ENCODE assay signal across 18 cellular contexts in genomic region chr4:52958232-52958631, GRCh38.
DNase-seq lines count a peak whose midpoint lies in the region; TF ChIP-seq lines count a peak whose summit lies in the region.
"Had no signal": no experiment of that assay in that cellular context is flagged by ENCODE, and none has a peak within 500 bp of the region (broad histone marks: within the 10 kb centered on the region; RNA-seq: fewer than 3 reads in every experiment).

No MANE protein-coding gene starts in this region.

- no peaks in the 10 kb centered on the region for H3K9me3 ChIP-seq in OCI-LY7 (ENCODE audit: low read length)
- H3K9me3 ChIP-seq: ovary had no signal

- H3K4me1 ChIP-seq in OCI-LY7 (ENCODE audit: insufficient read depth, low read length, poor library complexity, severe bottlenecking): no peaks in the 10 kb centered on the region

- H3K79me2 ChIP-seq in OCI-LY7 (ENCODE audit: insufficient read depth, low read depth, low read length): no peaks in the 10 kb centered on the region

- TF ChIP-seq CTCF in retinal pigment epithelial cell (conservative IDR thresholded peaks at IDR 0.05; ENCODE audit: low read depth, low read length) (no peak), OCI-LY7 (conservative IDR thresholded peaks at IDR 0.05; ENCODE audit: low read length) (no peak)

- CTCF ChIA-PET in OCI-LY7 (lab: Charles Lee; ENCODE audit: unreplicated experiment): no interaction called here

- H3K27ac ChIP-seq in OCI-LY7 (ENCODE audit: low read depth, low read length, poor library complexity, severe bottlenecking): no peak overlapping the region
- H3K27ac ChIP-seq: ovary had no signal

- BruUV-seq in OCI-LY7 (replicated peaks; lab: Mats Ljungman, UMichigan): no TSS peak

- DNase-seq in AG08396 (ENCODE audit: low spot score) (peak; percentile 20), NCI-H526 treated with DMSO at 0.1 percent for 48 hours (lab: John Stamatoyannopoulos, UW) (peak; percentile 41), fibroblast of gingiva (ENCODE audit: low read depth) (peak; percentile 88), retinal pigment epithelial cell (ENCODE audit: low read depth) (peak; percentile 38), HCEC 1CT (no peak), OCI-LY7 (ENCODE audit: low spot score) (no peak), activated gamma-delta T cell treated with Interleukin-2 at 50 U/mL for 16 hours (no peak)
- DNase-seq in activated effector memory CD4-positive, alpha-beta T cell treated with Interleukin-2 at 50 U/mL for 16 hours: no peak
- DNase-seq: activated CD8-positive, alpha-beta memory T cell treated with anti-CD3 and anti-CD28 coated beads for 24 hours; activated naive CD8-positive, alpha-beta T cell treated with anti-CD3 and anti-CD28 coated beads, Interleukin-2, amount 10 ng/mL, durations not matched to agents 7 days and 5 days; caudate nucleus; DND-41; naive B cell; NCI-H1436 treated with DMSO at 0.1 percent for 48 hours; ovary; stimulated activated CD4-positive, alpha-beta T cell treated with anti-CD3 and anti-CD28 coated beads, Interleukin-4, amount 100 ng/mL, for 4 hours; substantia nigra; T-helper 9 cell had no signal

- no peak overlapping the region for H2AFZ ChIP-seq in OCI-LY7 (ENCODE audit: low read length)

- no peak overlapping the region for H3K4me2 ChIP-seq in OCI-LY7 (ENCODE audit: low read length)

- POLR2A ChIA-PET in OCI-LY7 (lab: Charles Lee): no interaction called here

- intact Hi-C loops in OCI-LY7 (cut with micrococcal nuclease; ENCODE audit: unreplicated experiment): no loop called here

- H3K4me3 ChIP-seq in retinal pigment epithelial cell (ENCODE audit: low read length) (no peak overlapping the region), OCI-LY7 (ENCODE audit: low read depth, low read length, poor library complexity, severe bottlenecking) (no peak overlapping the region)
- H3K4me3 ChIP-seq: ovary had no signal

- no peaks in the 10 kb centered on the region for H4K20me1 ChIP-seq in OCI-LY7 (ENCODE audit: insufficient read depth, low read length)

- no peaks in the 10 kb centered on the region for H3K36me3 ChIP-seq in OCI-LY7 (ENCODE audit: insufficient read depth, low read length)
- H3K36me3 ChIP-seq: ovary had no signal

- H3K9me2 ChIP-seq in OCI-LY7 (ENCODE audit: insufficient read depth, low read length): no peaks in the 10 kb centered on the region

Comparison
In these comparisons a context has a peak if more than half of its experiments do, and no peak if none do; other contexts are left out.
1. DNase-seq: peak in AG08396 (single experiment), NCI-H526 treated with DMSO at 0.1 percent for 48 hours (single experiment), fibroblast of gingiva (single experiment) and retinal pigment epithelial cell (single experiment); none in HCEC 1CT (single experiment), OCI-LY7 (single experiment), activated gamma-delta T cell treated with Interleukin-2 at 50 U/mL for 16 hours (single experiment) and activated effector memory CD4-positive, alpha-beta T cell treated with Interleukin-2 at 50 U/mL for 16 hours (single experiment).